In the genomic region with DNA sequence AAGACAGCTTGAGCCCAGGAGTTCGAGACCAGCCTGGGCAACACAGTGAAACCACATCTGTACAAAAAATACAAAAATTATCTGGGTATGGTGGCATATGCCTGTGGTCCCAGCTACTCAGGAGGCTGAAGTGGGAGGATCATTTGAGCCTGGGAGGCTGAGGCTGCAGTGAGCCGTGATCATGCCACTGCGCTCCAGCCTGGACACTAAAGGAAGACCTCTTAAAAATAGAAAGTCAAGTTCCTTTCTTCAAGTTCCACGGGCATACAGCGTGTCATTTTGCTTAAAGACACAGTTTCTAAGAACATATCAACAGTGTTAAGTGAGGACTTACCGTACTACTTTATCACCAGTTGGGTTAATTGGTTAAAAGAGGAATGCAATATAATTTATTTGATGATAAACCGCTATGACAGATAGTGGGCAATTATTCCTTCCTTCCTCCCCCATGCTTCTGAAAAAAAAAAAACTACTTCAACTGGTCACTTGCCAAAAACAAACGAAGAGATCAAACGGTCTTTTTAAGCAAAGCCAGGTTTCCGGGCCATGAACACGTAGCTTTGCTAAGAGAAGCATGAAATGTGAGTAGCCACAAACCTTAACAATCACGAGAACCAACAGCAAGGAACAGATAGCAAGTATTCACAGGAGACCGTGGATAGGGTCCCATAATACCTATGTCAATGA, we compare ENCODE assay signal across 1 cellular context.
TF ChIP-seq lines count a peak whose summit lies in the region.

No MANE protein-coding gene starts in this region.

TF ChIP-seq in WTC11, 78 proteins besides CTCF, POLR2A, EP300 and RAD21 (continued from another document):
- TF ChIP-seq, protein P1, sequence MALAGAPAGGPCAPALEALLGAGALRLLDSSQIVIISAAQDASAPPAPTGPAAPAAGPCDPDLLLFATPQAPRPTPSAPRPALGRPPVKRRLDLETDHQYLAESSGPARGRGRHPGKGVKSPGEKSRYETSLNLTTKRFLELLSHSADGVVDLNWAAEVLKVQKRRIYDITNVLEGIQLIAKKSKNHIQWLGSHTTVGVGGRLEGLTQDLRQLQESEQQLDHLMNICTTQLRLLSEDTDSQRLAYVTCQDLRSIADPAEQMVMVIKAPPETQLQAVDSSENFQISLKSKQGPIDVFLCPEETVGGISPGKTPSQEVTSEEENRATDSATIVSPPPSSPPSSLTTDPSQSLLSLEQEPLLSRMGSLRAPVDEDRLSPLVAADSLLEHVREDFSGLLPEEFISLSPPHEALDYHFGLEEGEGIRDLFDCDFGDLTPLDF (CRISPR knock-in tag; IDR thresholded peaks at IDR 0.05), result no peak
- TF ChIP-seq ZNF138 (CRISPR knock-in tag; conservative IDR thresholded peaks at IDR 0.05) (no peak), ZNF671 (CRISPR knock-in tag; IDR thresholded peaks at IDR 0.05) (no peak), JUN (CRISPR knock-in tag; IDR thresholded peaks at IDR 0.05) (no peak), MYBL2 (CRISPR knock-in tag; IDR thresholded peaks at IDR 0.05) (no peak), ZNF121 (CRISPR knock-in tag; IDR thresholded peaks at IDR 0.05) (no peak), GTF2I (CRISPR knock-in tag; conservative IDR thresholded peaks at IDR 0.05) (no peak), SOX15 (CRISPR knock-in tag; IDR thresholded peaks at IDR 0.05) (no peak)
- TF ChIP-seq, protein P2, sequence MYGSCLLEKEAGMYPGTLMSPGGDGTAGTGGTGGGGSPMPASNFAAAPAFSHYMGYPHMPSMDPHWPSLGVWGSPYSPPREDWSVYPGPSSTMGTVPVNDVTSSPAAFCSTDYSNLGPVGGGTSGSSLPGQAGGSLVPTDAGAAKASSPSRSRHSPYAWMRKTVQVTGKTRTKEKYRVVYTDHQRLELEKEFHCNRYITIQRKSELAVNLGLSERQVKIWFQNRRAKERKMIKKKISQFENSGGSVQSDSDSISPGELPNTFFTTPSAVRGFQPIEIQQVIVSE (CRISPR knock-in tag; IDR thresholded peaks at IDR 0.05; ENCODE audit: borderline replicate concordance), result no peak
- TF ChIP-seq, protein P3, sequence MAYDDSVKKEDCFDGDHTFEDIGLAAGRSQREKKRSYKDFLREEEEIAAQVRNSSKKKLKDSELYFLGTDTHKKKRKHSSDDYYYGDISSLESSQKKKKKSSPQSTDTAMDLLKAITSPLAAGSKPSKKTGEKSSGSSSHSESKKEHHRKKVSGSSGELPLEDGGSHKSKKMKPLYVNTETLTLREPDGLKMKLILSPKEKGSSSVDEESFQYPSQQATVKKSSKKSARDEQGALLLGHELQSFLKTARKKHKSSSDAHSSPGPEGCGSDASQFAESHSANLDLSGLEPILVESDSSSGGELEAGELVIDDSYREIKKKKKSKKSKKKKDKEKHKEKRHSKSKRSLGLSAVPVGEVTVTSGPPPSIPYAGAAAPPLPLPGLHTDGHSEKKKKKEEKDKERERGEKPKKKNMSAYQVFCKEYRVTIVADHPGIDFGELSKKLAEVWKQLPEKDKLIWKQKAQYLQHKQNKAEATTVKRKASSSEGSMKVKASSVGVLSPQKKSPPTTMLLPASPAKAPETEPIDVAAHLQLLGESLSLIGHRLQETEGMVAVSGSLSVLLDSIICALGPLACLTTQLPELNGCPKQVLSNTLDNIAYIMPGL (CRISPR knock-in tag; IDR thresholded peaks at IDR 0.05), result no peak
- TF ChIP-seq, protein P4, sequence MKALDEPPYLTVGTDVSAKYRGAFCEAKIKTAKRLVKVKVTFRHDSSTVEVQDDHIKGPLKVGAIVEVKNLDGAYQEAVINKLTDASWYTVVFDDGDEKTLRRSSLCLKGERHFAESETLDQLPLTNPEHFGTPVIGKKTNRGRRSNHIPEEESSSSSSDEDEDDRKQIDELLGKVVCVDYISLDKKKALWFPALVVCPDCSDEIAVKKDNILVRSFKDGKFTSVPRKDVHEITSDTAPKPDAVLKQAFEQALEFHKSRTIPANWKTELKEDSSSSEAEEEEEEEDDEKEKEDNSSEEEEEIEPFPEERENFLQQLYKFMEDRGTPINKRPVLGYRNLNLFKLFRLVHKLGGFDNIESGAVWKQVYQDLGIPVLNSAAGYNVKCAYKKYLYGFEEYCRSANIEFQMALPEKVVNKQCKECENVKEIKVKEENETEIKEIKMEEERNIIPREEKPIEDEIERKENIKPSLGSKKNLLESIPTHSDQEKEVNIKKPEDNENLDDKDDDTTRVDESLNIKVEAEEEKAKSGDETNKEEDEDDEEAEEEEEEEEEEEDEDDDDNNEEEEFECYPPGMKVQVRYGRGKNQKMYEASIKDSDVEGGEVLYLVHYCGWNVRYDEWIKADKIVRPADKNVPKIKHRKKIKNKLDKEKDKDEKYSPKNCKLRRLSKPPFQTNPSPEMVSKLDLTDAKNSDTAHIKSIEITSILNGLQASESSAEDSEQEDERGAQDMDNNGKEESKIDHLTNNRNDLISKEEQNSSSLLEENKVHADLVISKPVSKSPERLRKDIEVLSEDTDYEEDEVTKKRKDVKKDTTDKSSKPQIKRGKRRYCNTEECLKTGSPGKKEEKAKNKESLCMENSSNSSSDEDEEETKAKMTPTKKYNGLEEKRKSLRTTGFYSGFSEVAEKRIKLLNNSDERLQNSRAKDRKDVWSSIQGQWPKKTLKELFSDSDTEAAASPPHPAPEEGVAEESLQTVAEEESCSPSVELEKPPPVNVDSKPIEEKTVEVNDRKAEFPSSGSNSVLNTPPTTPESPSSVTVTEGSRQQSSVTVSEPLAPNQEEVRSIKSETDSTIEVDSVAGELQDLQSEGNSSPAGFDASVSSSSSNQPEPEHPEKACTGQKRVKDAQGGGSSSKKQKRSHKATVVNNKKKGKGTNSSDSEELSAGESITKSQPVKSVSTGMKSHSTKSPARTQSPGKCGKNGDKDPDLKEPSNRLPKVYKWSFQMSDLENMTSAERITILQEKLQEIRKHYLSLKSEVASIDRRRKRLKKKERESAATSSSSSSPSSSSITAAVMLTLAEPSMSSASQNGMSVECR (CRISPR knock-in tag; IDR thresholded peaks at IDR 0.05; ENCODE audit: borderline replicate concordance), result no peak
